1 cellular context compared by ENCODE assay signal in the genomic region with DNA sequence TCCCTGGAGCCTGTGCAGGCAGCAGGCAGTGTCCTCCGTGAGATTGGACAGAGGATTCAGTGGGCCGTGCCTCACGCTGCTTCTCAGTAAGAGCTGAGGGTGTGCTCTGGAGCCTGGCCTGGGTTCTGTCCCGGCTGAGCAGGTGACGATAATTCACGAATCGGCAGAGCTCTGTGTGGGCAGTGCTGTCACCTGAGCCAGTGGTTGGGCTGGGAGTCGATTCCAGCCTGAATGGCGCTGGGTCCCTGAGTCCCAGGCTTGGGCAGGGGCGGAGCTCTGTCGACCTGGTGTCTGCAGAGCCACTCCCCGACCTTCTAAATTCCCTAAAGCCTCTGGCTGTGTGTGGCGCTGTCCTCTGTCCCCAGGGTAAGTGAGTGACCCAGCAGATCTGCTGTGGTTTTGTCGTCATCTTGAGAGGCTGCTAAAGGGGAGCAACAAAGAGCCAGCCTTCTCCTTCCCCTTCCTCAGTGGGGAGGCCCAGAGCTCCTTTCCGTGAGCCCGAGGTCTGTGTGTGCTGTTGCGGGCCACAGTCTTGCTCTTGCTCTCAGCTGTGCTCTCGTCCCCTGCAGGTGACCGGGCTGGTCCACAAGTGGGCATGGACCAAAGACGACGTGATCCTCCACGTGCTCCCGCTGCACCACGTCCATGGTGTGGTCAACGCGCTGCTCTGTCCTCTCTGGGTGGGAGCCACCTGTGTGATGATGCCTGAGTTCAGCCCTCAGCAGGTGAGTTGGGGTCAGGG.
TF ChIP-seq lines count a peak whose summit lies in the region.

No MANE protein-coding gene starts in this region.

TF ChIP-seq in HepG2, 621 proteins besides CTCF, POLR2A, EP300 and RAD21 (continued from another document):
- TF ChIP-seq RBFOX2 (IDR thresholded peaks at IDR 0.05; ENCODE audit: low read depth, low read length) = 0 out of 2 replicates have a peak, but pooled peaks have one; percentile 6
